9 cellular contexts compared by ENCODE assay signal in genomic region chr6:81241717-81242116, GRCh38.
A peak's percentile ranks its signal among the peaks of the same experiment; 100 is the strongest.
DNase-seq lines count a peak whose midpoint lies in the region; ATAC-seq and TF ChIP-seq lines count a peak whose summit lies in the region.
"Had no signal": no experiment of that assay in that cellular context is flagged by ENCODE, and none has a peak within 500 bp of the region (broad histone marks: within the 10 kb centered on the region; RNA-seq: fewer than 3 reads in every experiment).

No MANE protein-coding gene starts in this region.

- no peaks in the 10 kb centered on the region for H3K27me3 Mint-ChIP-seq in activated T-cell treated with anti-CD3 and anti-CD28 coated beads, Interleukin-2, amount 50 U/mL, for 72 hours (ENCODE audit: low read depth)

- TF ChIP-seq CTCF in LNCaP clone FGC (IDR thresholded peaks at IDR 0.05; ENCODE audit: control insufficient read depth, extremely low read depth, insufficient read depth), result peak; percentile 62

- no peak overlapping the region for H3K4me3 Mint-ChIP-seq in activated T-cell treated with anti-CD3 and anti-CD28 coated beads, Interleukin-2, amount 50 U/mL, for 72 hours

- DNase-seq in DMS53 treated with DMSO at 0.1 percent for 48 hours (lab: John Stamatoyannopoulos, UW; ENCODE audit: unreplicated experiment) (peak; percentile 25), LNCaP clone FGC (ENCODE audit: low read depth) (peak; percentile 14), astrocyte of the hippocampus (ENCODE audit: low read depth, low spot score) (peak; percentile 45), medulla oblongata (ENCODE audit: extremely low spot score) (peak; percentile 21)
- no peak for DNase-seq in stimulated activated naive CD8-positive, alpha-beta T cell treated with anti-CD3 and anti-CD28 coated beads, Interleukin-15, Interleukin-2, amounts not matched to agents 100 U/mL and 50 U/mL, for 24 hours
- no peak for DNase-seq in activated T-cell treated with anti-CD3 and anti-CD28 coated beads, Interleukin-2, amount 50 U/mL, for 72 hours

- H3K9me3 Mint-ChIP-seq in activated T-cell treated with anti-CD3 and anti-CD28 coated beads, Interleukin-2, amount 50 U/mL, for 72 hours, result no peaks in the 10 kb centered on the region

- ATAC-seq in stimulated activated naive CD8-positive, alpha-beta T cell treated with anti-CD3 and anti-CD28 coated beads, Interleukin-15, Interleukin-2, amounts not matched to agents 100 U/mL and 50 U/mL, for 24 hours, result no peak
- ATAC-seq in activated T-cell treated with anti-CD3 and anti-CD28 coated beads, Interleukin-2, amount 50 U/mL, for 72 hours (replicated peaks in 1 of 2), result no peak
- ATAC-seq in GM21526 (IDR thresholded peaks at IDR 0.05; ENCODE audit: low FRiP score, unreplicated experiment), result no peak
- no peak for ATAC-seq in HG02642 (IDR thresholded peaks at IDR 0.05; ENCODE audit: poor library complexity, unreplicated experiment)

- no peaks in the 10 kb centered on the region for H3K4me1 Mint-ChIP-seq in activated T-cell treated with anti-CD3 and anti-CD28 coated beads, Interleukin-2, amount 50 U/mL, for 72 hours (ENCODE audit: low read depth)

- no peak overlapping the region for H3K27ac Mint-ChIP-seq in activated T-cell treated with anti-CD3 and anti-CD28 coated beads, Interleukin-2, amount 50 U/mL, for 72 hours

- no peak overlapping the region for H3K4me3 ChIP-seq in LNCaP clone FGC (ENCODE audit: low read depth, low read length)
- H3K4me3 ChIP-seq: SJCRH30 had no signal

- no peaks in the 10 kb centered on the region for H3K36me3 Mint-ChIP-seq in activated T-cell treated with anti-CD3 and anti-CD28 coated beads, Interleukin-2, amount 50 U/mL, for 72 hours (ENCODE audit: insufficient read depth in 2 of 2)

Comparison
In these comparisons a context has a peak if more than half of its experiments do, and no peak if none do; other contexts are left out.
1. DNase-seq: peak in DMS53 treated with DMSO at 0.1 percent for 48 hours (single experiment), LNCaP clone FGC (single experiment), astrocyte of the hippocampus (single experiment) and medulla oblongata (single experiment); none in stimulated activated naive CD8-positive, alpha-beta T cell treated with anti-CD3 and anti-CD28 coated beads, Interleukin-15, Interleukin-2, amounts not matched to agents 100 U/mL and 50 U/mL, for 24 hours (single experiment) and activated T-cell treated with anti-CD3 and anti-CD28 coated beads, Interleukin-2, amount 50 U/mL, for 72 hours (0 of 2).